In the genomic region with DNA sequence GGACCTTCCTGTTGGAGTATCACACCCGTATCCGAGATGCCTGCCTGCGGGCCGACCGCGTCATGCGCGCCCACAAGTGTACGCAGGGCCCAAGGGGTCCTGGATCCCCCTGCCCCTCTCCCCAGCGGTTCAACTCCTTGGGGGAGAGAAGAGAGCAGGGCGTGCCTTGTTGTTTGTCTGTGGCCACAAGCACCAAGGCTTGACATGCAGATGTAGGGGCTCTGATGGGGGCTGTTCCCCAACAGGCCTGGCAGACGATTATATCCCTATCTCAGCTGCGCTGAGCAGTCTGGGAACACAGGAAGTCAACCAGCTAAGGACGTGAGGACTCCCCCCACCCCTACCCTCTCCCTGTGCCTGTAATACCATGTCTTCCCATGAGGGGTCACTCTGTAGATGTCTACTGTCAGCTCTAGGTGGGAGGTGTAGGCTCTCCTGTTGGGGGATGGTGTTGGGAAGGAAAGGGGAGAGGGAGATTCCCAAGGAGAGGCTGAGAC, we compare ENCODE assay signal across 8 cellular contexts. TPM values are rescaled to one million over a fixed set of nuclear protein-coding genes. Genes with fewer than 3 reads are reported as not detected.
DNase-seq lines count a peak whose midpoint lies in the region; ATAC-seq, FAIRE-seq and TF ChIP-seq lines count a peak whose summit lies in the region.

No MANE protein-coding gene starts in this region.

- no peak overlapping the region for H3K27ac ChIP-seq in heart right ventricle

- H3K9me3 ChIP-seq in heart right ventricle (peaks cover 0 to 10% (median 3%) of the 10 kb centered on the region in 11 donors), T-helper 17 cell (ENCODE audit: control insufficient read depth, low read length, poor library complexity, severe bottlenecking) (no peaks in the 10 kb centered on the region)

- TF ChIP-seq CTCF in AG04449 (IDR thresholded peaks at IDR 0.05; ENCODE audit: insufficient read depth, low read length, missing control alignments), result peak; percentile 54
- TF ChIP-seq CTCF in GM13976 (IDR thresholded peaks at IDR 0.05; ENCODE audit: borderline replicate concordance, control extremely low read depth, extremely low read depth, insufficient read depth, missing control alignments), result no peak
- TF ChIP-seq CTCF in heart right ventricle (IDR thresholded peaks at IDR 0.05), result peak in 7 of 9 donors; percentile 9 to 37 (median 32)

- intact Hi-C loops in heart right ventricle (cut with DNase I), result no loop called here

- H3K4me1 ChIP-seq in heart right ventricle, result peaks cover 0 to 25% (median 13%) of the 10 kb centered on the region in 9 donors

- 89 to 91% methylated on average over 13 to 14 of the region's 14 CpGs for WGBS in heart right ventricle, 2 donors

- POLR2A ChIA-PET in AG04449 (lab: Yijun Ruan, JAX), result interaction anchor here (1.1 to 4.3 kb wide), 4 partner anchors 8 to 132 kb away, joined by 3 to 42 read pairs (median 5); a partner anchor contains a TSS

- H3K4me3 Mint-ChIP-seq in T-helper 17 cell, result no peak overlapping the region

- H3K36me3 ChIP-seq in heart right ventricle, result peaks cover 9 to 59% (median 35%) of the 10 kb centered on the region in 9 donors

- no peak overlapping the region for H3K4me3 ChIP-seq in AG04449 (ENCODE audit: low read depth, low read length)
- H3K4me3 ChIP-seq in heart right ventricle, result no peak overlapping the region

- peaks cover 3% of the 10 kb centered on the region for H3K36me3 Mint-ChIP-seq in T-helper 17 cell (ENCODE audit: low read depth)

- in situ Hi-C loops in GM13976 (cut with MboI; ENCODE audit: low sequenced_read_pairs, unreplicated experiment), result no loop called here

- DNase-seq in AG04449 (ENCODE audit: low read depth, low spot score), result no peak
- peak; percentile 55 for DNase-seq in GM13976 (ENCODE audit: low spot score)
- DNase-seq in T1000 (lab: John Stamatoyannopoulos, UW), result peak; percentile 23
- no peak for DNase-seq in heart right ventricle
- no peak for DNase-seq in T-helper 17 cell
- no peak for DNase-seq in HK-2 (ENCODE audit: unreplicated experiment)
- DNase-seq in GM19239 (ENCODE audit: insufficient read length, low spot score), result no peak
- no peak for DNase-seq in amniotic stem cell (lab: John Stamatoyannopoulos, UW)

- no peak overlapping the region for H3K27ac Mint-ChIP-seq in T-helper 17 cell

- H3K27me3 Mint-ChIP-seq in T-helper 17 cell, result no peaks in the 10 kb centered on the region

- no peaks in the 10 kb centered on the region for H3K27me3 ChIP-seq in heart right ventricle

- FAIRE-seq in GM19239 (lab: Jason Lieb, UNC), result no peak

- H3K4me1 Mint-ChIP-seq in T-helper 17 cell, result peaks cover 20% of the 10 kb centered on the region

- ATAC-seq in heart right ventricle (peak in 1 of 8 donors; percentile 9), T-helper 17 cell (no peak)

- CTCF ChIA-PET in AG04449 (lab: Yijun Ruan, JAX), result interaction anchor here (0.5 to 5.3 kb wide), 13 partner anchors 9 to 225 kb away, joined by 3 to 41 read pairs (median 4); a partner anchor contains a TSS

RNA-seq across cellular contexts. Expression of a gene that starts 6.8 kb away (rescaled TPM):
- 100 to 1,000 TPM; 281 to 672 (median 320) TPM for total RNA-seq in heart right ventricle
- 100 to 1,000 TPM; 159 to 962 TPM for polyA plus RNA-seq in heart right ventricle
- total RNA-seq in T-helper 17 cell, result 100 to 1,000 TPM; 642 to 738 TPM

RNA-seq across cellular contexts. Expression of a gene that starts 9.1 kb away (rescaled TPM):
- 10 to 100 TPM; 20.3 to 38.8 (median 27.0) TPM for total RNA-seq in heart right ventricle
- polyA plus RNA-seq in heart right ventricle, result 100 to 1,000 TPM in 1 of 2 donors, 10 to 100 TPM in 1; 54.4 to 111 TPM
- total RNA-seq in T-helper 17 cell, result 10 to 100 TPM; 44.9 to 55.0 TPM

RNA-seq across cellular contexts. Expression of a gene that starts 17.4 kb away (rescaled TPM):
- total RNA-seq in heart right ventricle, result under 1 TPM in 5 of 10 donors, not detected in 5; 0.13 to 0.32 (median 0.21) TPM
- polyA plus RNA-seq in heart right ventricle, result under 1 TPM; 0.51 to 0.58 TPM
- under 1 TPM; 0.27 to 0.34 TPM for total RNA-seq in T-helper 17 cell

RNA-seq across cellular contexts. Expression of a gene that starts 21.5 kb away (rescaled TPM):
- total RNA-seq in heart right ventricle (100 to 1,000 TPM in 3 of 10 donors, 10 to 100 TPM in 7; 79.4 to 112 (median 89.6) TPM), T-helper 17 cell (1 to 10 TPM; 5.1 to 8.0 TPM)
- polyA plus RNA-seq in heart right ventricle, result 100 to 1,000 TPM in 1 of 2 donors, 10 to 100 TPM in 1; 54.8 to 133 TPM

RNA-seq across cellular contexts. Expression of a gene that starts 28.5 kb away (rescaled TPM):
- total RNA-seq in heart right ventricle, result 1 to 10 TPM in 2 of 10 donors, under 1 TPM in 7, not detected in 1; 0.20 to 7.9 (median 0.55) TPM
- polyA plus RNA-seq in heart right ventricle, result under 1 TPM; 0.17 to 0.88 TPM
- 10 to 100 TPM; 19.7 to 52.7 TPM for total RNA-seq in T-helper 17 cell

Comparison
In these comparisons a context has a peak if more than half of its experiments do, and no peak if none do; other contexts are left out.
1. DNase-seq: peak in GM13976 (single experiment) and T1000 (single experiment); none in AG04449 (single experiment), heart right ventricle (0 of 2), T-helper 17 cell (0 of 3), HK-2 (single experiment), GM19239 (single experiment) and amniotic stem cell (single experiment).